Comparison of ENCODE assay signal across 23 cellular contexts in genomic region chr5:140466981-140467742, GRCh38.
"Had no signal": no experiment of that assay in that cellular context is flagged by ENCODE, and none has a peak within 500 bp of the region (broad histone marks: within the 10 kb centered on the region; RNA-seq: fewer than 3 reads in every experiment).

No MANE protein-coding gene starts in this region.

- H3K27ac ChIP-seq: brain microvascular endothelial cell, Peyer's patch had no signal

- H3K4me3 Mint-ChIP-seq: activated CD8-positive, alpha-beta T cell treated with anti-CD3 and anti-CD28 coated beads, Interleukin-2, amount 10 ng/mL, durations not matched to agents 7 days and 5 days; activated naive CD8-positive, alpha-beta T cell; T-helper 1 cell treated with Interleukin-12 subunit alpha and Interleukin-12 subunit beta and Interleukin-4 antibody, amounts not matched to agents 30 μg/mL and 1 μg/mL, for 36 hours had no signal

- H3K9me3 ChIP-seq: Peyer's patch had no signal

- H3K4me3 ChIP-seq: Peyer's patch had no signal

- H3K4me1 ChIP-seq: Peyer's patch had no signal

- ATAC-seq: activated CD8-positive, alpha-beta T cell treated with anti-CD3 and anti-CD28 coated beads, Interleukin-2, amount 10 ng/mL, durations not matched to agents 7 days and 5 days had no signal

- H3K27me3 Mint-ChIP-seq: activated naive CD8-positive, alpha-beta T cell had no signal

- H3K27ac Mint-ChIP-seq: activated CD8-positive, alpha-beta T cell treated with anti-CD3 and anti-CD28 coated beads, Interleukin-2, amount 10 ng/mL, durations not matched to agents 7 days and 5 days; activated naive CD8-positive, alpha-beta T cell; T-helper 1 cell treated with Interleukin-12 subunit alpha and Interleukin-12 subunit beta and Interleukin-4 antibody, amounts not matched to agents 30 μg/mL and 1 μg/mL, for 36 hours had no signal

- H3K27me3 ChIP-seq: brain microvascular endothelial cell, Peyer's patch had no signal

- DNase-seq: activated CD4-positive, alpha-beta T cell treated with anti-CD3 and anti-CD28 coated beads for 48 hours; activated CD4-positive, alpha-beta T cell treated with anti-CD3 and anti-CD28 coated beads, Interleukin-2, amount 50 U/mL, for 4 hours; activated CD4-positive, CD25-positive, alpha-beta regulatory T cell treated with anti-CD3 and anti-CD28 coated beads, Interleukin-2, amount 50 U/mL, for 72 hours; activated CD8-positive, alpha-beta memory T cell treated with anti-CD3 and anti-CD28 coated beads, Interleukin-2, amount 50 U/mL, for 48 hours; activated CD8-positive, alpha-beta T cell treated with anti-CD3 and anti-CD28 coated beads, Interleukin-2, amount 10 ng/mL, durations not matched to agents 7 days and 5 days; activated effector memory CD4-positive, alpha-beta T cell treated with Interleukin-2 at 50 U/mL for 16 hours; activated naive CD4-positive, alpha-beta T cell; activated T-cell treated with anti-CD3 and anti-CD28 coated beads, Interleukin-2, amount 50 U/mL, for 1 hour; amygdala; brain microvascular endothelial cell; cerebellar nuclear complex; KG1; NCI-H1105; NCI-H1436; NCI-H1694 treated with DMSO at 0.1 percent for 48 hours; NCI-H2029 treated with DMSO at 0.1 percent for 48 hours; NCI-H345; NCI-H510A treated with DMSO at 0.1 percent for 48 hours; NCI-H69; Peyer's patch; SHP77 had no signal

- H3K9me3 Mint-ChIP-seq: T-helper 1 cell treated with Interleukin-12 subunit alpha and Interleukin-12 subunit beta and Interleukin-4 antibody, amounts not matched to agents 30 μg/mL and 1 μg/mL, for 36 hours had no signal

- H3K36me3 Mint-ChIP-seq: activated naive CD8-positive, alpha-beta T cell had no signal
